Comparison of ENCODE assay signal across 10 cellular contexts in genomic region chr17:18497044-18497443, GRCh38. TPM values are rescaled to one million over a fixed set of nuclear protein-coding genes. Genes with fewer than 3 reads are reported as not detected.
"Had no signal": no experiment of that assay in that cellular context is flagged by ENCODE, and none has a peak within 500 bp of the region (broad histone marks: within the 10 kb centered on the region; RNA-seq: fewer than 3 reads in every experiment).

No MANE protein-coding gene starts in this region.

RNA-seq across cellular contexts. Expression of gene LGALS9C, which starts 20.5 kb away (rescaled TPM):
- total RNA-seq: activated CD4-positive, alpha-beta T cell treated with anti-CD3 and anti-CD28 coated beads, Interleukin-2, amount 10 ng/mL, durations not matched to agents 24 days and 14 days; activated naive CD4-positive, alpha-beta T cell treated with anti-CD3 and anti-CD28 coated beads, Interleukin-2, amount 50 U/mL, for 72 hours; activated T-cell treated with anti-CD3 and anti-CD28 coated beads, Interleukin-2, amount 50 U/mL, for 72 hours; body of pancreas; endothelial cell of umbilical vein; fibroblast of lung; gastroesophageal sphincter; subcutaneous adipose tissue; uterus had no signal
- polyA plus RNA-seq: endothelial cell of umbilical vein, mammary epithelial cell had no signal
